ENCODE assay signal across 21 cellular contexts in genomic region chr22:47048123-47049077, GRCh38.
A peak's percentile ranks its signal among the peaks of the same experiment; 100 is the strongest.
DNase-seq lines count a peak whose midpoint lies in the region; ATAC-seq, FAIRE-seq and TF ChIP-seq lines count a peak whose summit lies in the region.
"Had no signal": no experiment of that assay in that cellular context is flagged by ENCODE, and none has a peak within 500 bp of the region (broad histone marks: within the 10 kb centered on the region; RNA-seq: fewer than 3 reads in every experiment).

No MANE protein-coding gene starts in this region.

- peaks cover 4% of the 10 kb centered on the region for H3K36me3 Mint-ChIP-seq in CD4-positive, CD25-positive, alpha-beta regulatory T cell
- no peaks in the 10 kb centered on the region for H3K36me3 Mint-ChIP-seq in naive thymus-derived CD4-positive, alpha-beta T cell

- no peak overlapping the region for H3K4me3 Mint-ChIP-seq in CD4-positive, CD25-positive, alpha-beta regulatory T cell
- H3K4me3 Mint-ChIP-seq in naive thymus-derived CD4-positive, alpha-beta T cell: no peak overlapping the region
- H3K4me3 Mint-ChIP-seq: type B pancreatic cell had no signal

- in situ Hi-C loops in brain microvascular endothelial cell (cut with HindIII; ENCODE audit: low pct_ligation_motif_present, low sequenced_read_pairs): no loop called here

- POLR2A ChIA-PET in naive thymus-derived CD4-positive, alpha-beta T cell (lab: Charles Lee): no interaction called here

- H3K27ac Mint-ChIP-seq in CD4-positive, CD25-positive, alpha-beta regulatory T cell: peak overlapping the region in 2 of 3 donors; percentile 28 to 32
- H3K27ac Mint-ChIP-seq in naive thymus-derived CD4-positive, alpha-beta T cell: peak overlapping the region in 1 of 9 donors; percentile 25

- DNase-seq in CD4-positive, CD25-positive, alpha-beta regulatory T cell: no peak
- DNase-seq in GM12891 (ENCODE audit: insufficient read length, low spot score) (no peak), bronchial epithelial cell (ENCODE audit: low read depth) (no peak), brain microvascular endothelial cell (no peak)
- no peak for DNase-seq in naive thymus-derived CD4-positive, alpha-beta T cell
- DNase-seq: DMS79 treated with DMSO at 0.1 percent for 48 hours, foreskin melanocyte, KG1, left ventricle myocardium inferior, NCI-H1092 treated with DMSO at 0.1 percent for 48 hours, NCI-H2081, NCI-H524, occipital lobe, stomach had no signal

- H3K36me3 ChIP-seq in CD4-positive, CD25-positive, alpha-beta regulatory T cell (ENCODE audit: control insufficient read depth, insufficient read depth, low read length): peaks cover 2% of the 10 kb centered on the region
- H3K36me3 ChIP-seq in bronchial epithelial cell (ENCODE audit: control insufficient read depth, insufficient read depth, low read length) (no peaks in the 10 kb centered on the region), brain microvascular endothelial cell (replicated peaks) (no peaks in the 10 kb centered on the region)
- H3K36me3 ChIP-seq in naive thymus-derived CD4-positive, alpha-beta T cell (ENCODE audit: control insufficient read depth in 2 of 3, insufficient read depth in 3 of 3, low read length in 3 of 3): peaks cover 0 to 23% (median 0%) of the 10 kb centered on the region in 3 experiments
- H3K36me3 ChIP-seq: left ventricle myocardium inferior had no signal

- CTCF ChIA-PET in naive thymus-derived CD4-positive, alpha-beta T cell (lab: Charles Lee): no interaction called here

- no peaks in the 10 kb centered on the region for H3K9me3 ChIP-seq in CD4-positive, CD25-positive, alpha-beta regulatory T cell (ENCODE audit: control insufficient read depth in 2 of 2, low read length in 2 of 2)
- no peaks in the 10 kb centered on the region for H3K9me3 ChIP-seq in naive thymus-derived CD4-positive, alpha-beta T cell (ENCODE audit: control insufficient read depth in 2 of 3, low read length in 3 of 3)
- H3K9me3 ChIP-seq: left ventricle myocardium inferior, stomach had no signal

- TF ChIP-seq CTCF in bronchial epithelial cell (IDR thresholded peaks at IDR 0.05; ENCODE audit: insufficient read depth, low read length, severe bottlenecking) (no peak), brain microvascular endothelial cell (IDR thresholded peaks at IDR 0.05; ENCODE audit: low read depth, low read length, missing control alignments) (no peak)

- no peaks in the 10 kb centered on the region for H3K27me3 ChIP-seq in CD4-positive, CD25-positive, alpha-beta regulatory T cell (ENCODE audit: control insufficient read depth, insufficient read depth, low read length)
- H3K27me3 ChIP-seq in bronchial epithelial cell (ENCODE audit: control insufficient read depth, insufficient read depth, low read length) (no peaks in the 10 kb centered on the region), brain microvascular endothelial cell (replicated peaks) (no peaks in the 10 kb centered on the region)
- no peaks in the 10 kb centered on the region for H3K27me3 ChIP-seq in naive thymus-derived CD4-positive, alpha-beta T cell (ENCODE audit: control insufficient read depth in 2 of 2, insufficient read depth in 2 of 2, low read length in 2 of 2)
- H3K27me3 ChIP-seq: dorsolateral prefrontal cortex, stomach had no signal

- H3K4me1 Mint-ChIP-seq in CD4-positive, CD25-positive, alpha-beta regulatory T cell: peaks cover 11 to 48% (median 21%) of the 10 kb centered on the region in 4 donors
- H3K4me1 Mint-ChIP-seq in naive thymus-derived CD4-positive, alpha-beta T cell: peaks cover 17 to 42% (median 25%) of the 10 kb centered on the region in 7 donors

- TF ChIP-seq POLR2A in GM12891 (IDR thresholded peaks at IDR 0.05; ENCODE audit: low read depth, low read length): no peak

- no peaks in the 10 kb centered on the region for H3K27me3 Mint-ChIP-seq in CD4-positive, CD25-positive, alpha-beta regulatory T cell
- no peaks in the 10 kb centered on the region for H3K27me3 Mint-ChIP-seq in naive thymus-derived CD4-positive, alpha-beta T cell
- H3K27me3 Mint-ChIP-seq: CD8-positive, alpha-beta memory T cell; type B pancreatic cell had no signal

- no peak overlapping the region for H3K4me3 ChIP-seq in CD4-positive, CD25-positive, alpha-beta regulatory T cell (ENCODE audit: low read depth, low read length)
- H3K4me3 ChIP-seq in bronchial epithelial cell (ENCODE audit: low read depth, low read length) (no peak overlapping the region), brain microvascular endothelial cell (ENCODE audit: low read depth, low read length) (no peak overlapping the region)
- H3K4me3 ChIP-seq in naive thymus-derived CD4-positive, alpha-beta T cell (ENCODE audit: low read length): no peak overlapping the region
- H3K4me3 ChIP-seq: dorsolateral prefrontal cortex, left ventricle myocardium inferior, stomach had no signal

- intact Hi-C loops in naive thymus-derived CD4-positive, alpha-beta T cell (cut with micrococcal nuclease): no loop called here

- no peak for ATAC-seq in CD4-positive, CD25-positive, alpha-beta regulatory T cell (ENCODE audit: low read depth in 2 of 2)
- ATAC-seq in naive thymus-derived CD4-positive, alpha-beta T cell: peak; percentile 8
- ATAC-seq in GM19328 (IDR thresholded peaks at IDR 0.05; ENCODE audit: unreplicated experiment): no peak
- ATAC-seq in GM21447 (IDR thresholded peaks at IDR 0.05; ENCODE audit: unreplicated experiment): no peak
- ATAC-seq: sciatic nerve, SK-N-SH treated with all-trans-retinoic acid at 6 μM for 48 hours had no signal

- H3K27ac ChIP-seq in CD4-positive, CD25-positive, alpha-beta regulatory T cell (ENCODE audit: insufficient read depth, low read length, poor library complexity, severe bottlenecking): no peak overlapping the region
- H3K27ac ChIP-seq in naive thymus-derived CD4-positive, alpha-beta T cell (ENCODE audit: low read depth, low read length): no peak overlapping the region
- H3K27ac ChIP-seq in brain microvascular endothelial cell: no peak overlapping the region
- H3K27ac ChIP-seq: dorsolateral prefrontal cortex, left ventricle myocardium inferior, stomach had no signal

- FAIRE-seq in GM12891 (lab: Jason Lieb, UNC) (peak; percentile 43), bronchial epithelial cell (lab: Jason Lieb, UNC) (peak; percentile 58)

- H3K4me1 ChIP-seq in CD4-positive, CD25-positive, alpha-beta regulatory T cell (ENCODE audit: control insufficient read depth, insufficient read depth, low read length, poor library complexity, severe bottlenecking): peaks cover 6% of the 10 kb centered on the region
- H3K4me1 ChIP-seq in naive thymus-derived CD4-positive, alpha-beta T cell (ENCODE audit: control insufficient read depth in 2 of 2, insufficient read depth in 2 of 2, low read length in 2 of 2): peaks cover 0 to 5% of the 10 kb centered on the region in 2 donors
- H3K4me1 ChIP-seq: left ventricle myocardium inferior had no signal

- H3K9me3 Mint-ChIP-seq in CD4-positive, CD25-positive, alpha-beta regulatory T cell: no peaks in the 10 kb centered on the region
- no peaks in the 10 kb centered on the region for H3K9me3 Mint-ChIP-seq in naive thymus-derived CD4-positive, alpha-beta T cell
- H3K9me3 Mint-ChIP-seq: CD8-positive, alpha-beta memory T cell; type B pancreatic cell had no signal

TF ChIP-seq in GM12891, 5 proteins besides CTCF, POLR2A, EP300 and RAD21:
- TF ChIP-seq POLR2AphosphoS5 (IDR thresholded peaks at IDR 0.05; ENCODE audit: low read depth, low read length) (no peak), TAF1 (IDR thresholded peaks at IDR 0.05; ENCODE audit: low read depth, low read length) (no peak), SPI1 (IDR thresholded peaks at IDR 0.05; ENCODE audit: low read depth, low read length) (no peak), POU2F2 (IDR thresholded peaks at IDR 0.05; ENCODE audit: low read depth, low read length) (no peak), PAX5 (IDR thresholded peaks at IDR 0.05; ENCODE audit: insufficient read depth, low read length, severe bottlenecking) (no peak)
